14 cellular contexts compared by ENCODE assay signal in genomic region chr16:13110124-13110796, GRCh38.
A peak's percentile ranks its signal among the peaks of the same experiment; 100 is the strongest.
DNase-seq lines count a peak whose midpoint lies in the region; ATAC-seq, FAIRE-seq and TF ChIP-seq lines count a peak whose summit lies in the region.
"Had no signal": no experiment of that assay in that cellular context is flagged by ENCODE, and none has a peak within 500 bp of the region (broad histone marks: within the 10 kb centered on the region; RNA-seq: fewer than 3 reads in every experiment).

No MANE protein-coding gene starts in this region.

- H3K4me2 ChIP-seq in GM12878 (ENCODE audit: control insufficient read depth, insufficient read depth) = no peak overlapping the region

- in situ Hi-C loops in GM12878 (cut with MboI) = no loop called here

- intact Hi-C loops in GM12878 (cut with micrococcal nuclease; ENCODE audit: unreplicated experiment) (no loop called here), sigmoid colon (cut with DNase I) (no loop called here)
- intact Hi-C loops in activated CD4-positive, alpha-beta T cell treated with anti-CD3 and anti-CD28 coated beads for 36 hours (cut with DNase I, micrococcal nuclease) = no loop called here

- no peak for FAIRE-seq in GM12878 (lab: Jason Lieb, UNC)
- FAIRE-seq: endothelial cell of umbilical vein, small intestine had no signal

- H2AFZ ChIP-seq in GM12878 (ENCODE audit: control insufficient read depth, low read depth, low read length) = no peak overlapping the region

- CTCF ChIA-PET in GM12878 (lab: Yijun Ruan, JAX) = interaction anchor here (0.8 to 2.4 kb wide), 5 partner anchors 9 to 212 kb away, joined by 3 to 7 read pairs (median 3); no protein-coding TSS in a partner anchor
- CTCF ChIA-PET in activated CD4-positive, alpha-beta T cell treated with anti-CD3 and anti-CD28 coated beads for 36 hours (lab: Charles Lee) = no interaction called here

- 24% methylated on average over 7 of the region's 7 CpGs for WGBS in GM12878 (ENCODE audit: insufficient coverage, insufficient replicate concordance, low lambda C conversion rate, missing lambda C conversion rate)
- 44 to 48% methylated on average over 7 of the region's 7 CpGs for WGBS in sigmoid colon, 2 donors

- BruUV-seq in GM12878 (replicated peaks; lab: Mats Ljungman, UMichigan) = no TSS peak

- H3K4me1 ChIP-seq in GM12878 (ENCODE audit: control insufficient read depth, insufficient read depth, low read length) = no peaks in the 10 kb centered on the region
- no peaks in the 10 kb centered on the region for H3K4me1 ChIP-seq in sigmoid colon

- no peaks in the 10 kb centered on the region; the same call in 2 of the 3 replicates for H3K9me3 ChIP-seq in GM12878 (replicated peaks; ENCODE audit: control insufficient read depth, insufficient read depth, low read length)
- no peaks in the 10 kb centered on the region for H3K9me3 ChIP-seq in sigmoid colon

- H3K36me3 Mint-ChIP-seq in HFFc6 (ENCODE audit: low read depth) = peaks cover 10% of the 10 kb centered on the region
- no peaks in the 10 kb centered on the region for H3K36me3 Mint-ChIP-seq in activated CD4-positive, alpha-beta T cell treated with anti-CD3 and anti-CD28 coated beads for 36 hours (ENCODE audit: low read depth)
- H3K36me3 Mint-ChIP-seq: activated naive CD8-positive, alpha-beta T cell had no signal

- no peak overlapping the region for H3K9ac ChIP-seq in GM12878 (ENCODE audit: control insufficient read depth, insufficient read depth, low read length)

- no peak for TF ChIP-seq RAD21 in GM12878 (IDR thresholded peaks at IDR 0.05; ENCODE audit: insufficient read depth, low read depth, low read length)

- no peak overlapping the region for H3K27ac Mint-ChIP-seq in HFFc6
- no peak overlapping the region for H3K27ac Mint-ChIP-seq in activated CD4-positive, alpha-beta T cell treated with anti-CD3 and anti-CD28 coated beads for 36 hours
- H3K27ac Mint-ChIP-seq: activated naive CD8-positive, alpha-beta T cell had no signal

- no peaks in the 10 kb centered on the region for H3K27me3 ChIP-seq in GM12878 (replicated peaks in 1 of 2; ENCODE audit: control insufficient read depth in 2 of 2, insufficient read depth in 2 of 2, low read length in 1 of 2)
- no peaks in the 10 kb centered on the region for H3K27me3 ChIP-seq in sigmoid colon

- H3K4me1 Mint-ChIP-seq in HFFc6 (ENCODE audit: low read depth) = no peaks in the 10 kb centered on the region
- H3K4me1 Mint-ChIP-seq in activated CD4-positive, alpha-beta T cell treated with anti-CD3 and anti-CD28 coated beads for 36 hours = no peaks in the 10 kb centered on the region

- SMC1A ChIA-PET in GM12878 (lab: Charles Lee; ENCODE audit: uncharacterized antibody, unreplicated experiment) = interaction anchor here (0.8 to 5.3 kb wide), 13 partner anchors 9 to 442 kb away, joined by 3 to 33 read pairs (median 4); partner anchors contain the start of gene SHISA9

- H3K4me3 Mint-ChIP-seq in HFFc6 = no peak overlapping the region
- H3K4me3 Mint-ChIP-seq in activated CD4-positive, alpha-beta T cell treated with anti-CD3 and anti-CD28 coated beads for 36 hours = no peak overlapping the region
- H3K4me3 Mint-ChIP-seq: activated naive CD8-positive, alpha-beta T cell had no signal

- no peaks in the 10 kb centered on the region for H4K20me1 ChIP-seq in GM12878 (ENCODE audit: control insufficient read depth, insufficient read depth)

- no peak for TF ChIP-seq EP300 in GM12878 (IDR thresholded peaks at IDR 0.05; ENCODE audit: borderline replicate concordance in 1 of 2, control insufficient read depth in 1 of 2, low read depth in 2 of 2, low read length in 2 of 2)
- TF ChIP-seq EP300 in sigmoid colon (IDR thresholded peaks at IDR 0.05) = no peak

- no peak overlapping the region for H3K4me3 ChIP-seq in GM12878
- H3K4me3 ChIP-seq in sigmoid colon = no peak overlapping the region

- POLR2A ChIA-PET in GM12878 (lab: Charles Lee) = interaction anchor here (0.9 to 1.4 kb wide), 4 partner anchors 11 to 55 kb away, joined by 3 read pairs; no protein-coding TSS in a partner anchor
- POLR2A ChIA-PET in activated CD4-positive, alpha-beta T cell treated with anti-CD3 and anti-CD28 coated beads for 36 hours (lab: Charles Lee) = no interaction called here

- H3K27ac ChIP-seq in GM12878 (ENCODE audit: control insufficient read depth, insufficient read depth) = no peak overlapping the region
- H3K27ac ChIP-seq in sigmoid colon = peak overlapping the region; percentile 8 to 56 (median 24)

- H3K36me3 ChIP-seq in GM12878 (ENCODE audit: control insufficient read depth in 2 of 2, insufficient read depth in 2 of 2, low read length in 1 of 2) (no peaks in the 10 kb centered on the region), sigmoid colon (no peaks in the 10 kb centered on the region)

- no peaks in the 10 kb centered on the region for H3K79me2 ChIP-seq in GM12878 (ENCODE audit: control insufficient read depth, insufficient read depth, low read length)

- peaks cover 41% of the 10 kb centered on the region for H3K9me3 Mint-ChIP-seq in HFFc6
- H3K9me3 Mint-ChIP-seq in activated CD4-positive, alpha-beta T cell treated with anti-CD3 and anti-CD28 coated beads for 36 hours (ENCODE audit: low read depth) = peaks cover 4% of the 10 kb centered on the region

- no peaks in the 10 kb centered on the region; the same call in 1 of the 2 replicates for H3K27me3 Mint-ChIP-seq in HFFc6 (ENCODE audit: insufficient read depth)
- peaks cover 3% of the 10 kb centered on the region for H3K27me3 Mint-ChIP-seq in activated CD4-positive, alpha-beta T cell treated with anti-CD3 and anti-CD28 coated beads for 36 hours

- DNase-seq in HFFc6 (peak; percentile 22), GM12878 (ENCODE audit: low read depth, low spot score) (no peak), islet precursor cell (peak; percentile 97), sigmoid colon (peak; percentile 69), GM19240 (ENCODE audit: insufficient read length, low spot score) (no peak), cerebellar cortex (ENCODE audit: low spot score) (no peak)
- DNase-seq in activated CD4-positive, alpha-beta T cell treated with anti-CD3 and anti-CD28 coated beads for 36 hours = no peak
- DNase-seq: COR-L47, NCI-H1092, small intestine had no signal

- no peak for ATAC-seq in GM12878
- no peak for ATAC-seq in activated CD4-positive, alpha-beta T cell treated with anti-CD3 and anti-CD28 coated beads for 36 hours
- ATAC-seq in GM21786 (IDR thresholded peaks at IDR 0.05; ENCODE audit: unreplicated experiment) = no peak
- ATAC-seq: activated CD4-positive, CD25-positive, alpha-beta regulatory T cell treated with anti-CD3 and anti-CD28 coated beads, Interleukin-2, amount 50 U/mL, for 24 hours had no signal

- TF ChIP-seq CTCF in HFFc6 (IDR thresholded peaks at IDR 0.05) (no peak), GM12878 (IDR thresholded peaks at IDR 0.05 in 2 of 3, conservative IDR thresholded peaks at IDR 0.05 in 1 of 3; ENCODE audit: control insufficient read depth in 2 of 3, extremely low read depth in 1 of 3, insufficient read depth in 1 of 3, low read depth in 3 of 3, low read length in 3 of 3) (no peak), sigmoid colon (IDR thresholded peaks at IDR 0.05) (no peak)

- RAD21 ChIA-PET in GM12878 (lab: Charles Lee; ENCODE audit: unreplicated experiment) = interaction anchor here (0.7 to 2.8 kb wide), 6 partner anchors 35 to 212 kb away, joined by 3 to 12 read pairs (median 3); no protein-coding TSS in a partner anchor

- TF ChIP-seq POLR2A in GM12878 (IDR thresholded peaks at IDR 0.05; ENCODE audit: low read depth, low read length) (no peak), sigmoid colon (IDR thresholded peaks at IDR 0.05) (no peak)

TF ChIP-seq in GM12878, 131 proteins besides CTCF, POLR2A, EP300 and RAD21:
- no peak for TF ChIP-seq BMI1 (IDR thresholded peaks at IDR 0.05; ENCODE audit: borderline replicate concordance)
- TF ChIP-seq, protein P1, sequence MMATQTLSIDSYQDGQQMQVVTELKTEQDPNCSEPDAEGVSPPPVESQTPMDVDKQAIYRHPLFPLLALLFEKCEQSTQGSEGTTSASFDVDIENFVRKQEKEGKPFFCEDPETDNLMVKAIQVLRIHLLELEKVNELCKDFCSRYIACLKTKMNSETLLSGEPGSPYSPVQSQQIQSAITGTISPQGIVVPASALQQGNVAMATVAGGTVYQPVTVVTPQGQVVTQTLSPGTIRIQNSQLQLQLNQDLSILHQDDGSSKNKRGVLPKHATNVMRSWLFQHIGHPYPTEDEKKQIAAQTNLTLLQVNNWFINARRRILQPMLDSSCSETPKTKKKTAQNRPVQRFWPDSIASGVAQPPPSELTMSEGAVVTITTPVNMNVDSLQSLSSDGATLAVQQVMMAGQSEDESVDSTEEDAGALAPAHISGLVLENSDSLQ (IDR thresholded peaks at IDR 0.05) = 0 out of 2 replicates have a peak, but pooled peaks have one; percentile 37
TF ChIP-seq in GM12878: peak in this region for 1.

Comparison
In these comparisons a context has a peak if more than half of its experiments do, and no peak if none do; other contexts are left out.
1. DNase-seq: peak in HFFc6 (single experiment), islet precursor cell (single experiment) and sigmoid colon (single experiment); none in GM12878 (single experiment), GM19240 (single experiment), activated CD4-positive, alpha-beta T cell treated with anti-CD3 and anti-CD28 coated beads for 36 hours (single experiment) and cerebellar cortex (single experiment).